In genomic region chr1:200883118-200883517, GRCh38 we compare ENCODE assay signal across 1 cellular context.
A peak's percentile ranks its signal among the peaks of the same experiment; 100 is the strongest.
TF ChIP-seq lines count a peak whose summit lies in the region.

No MANE protein-coding gene starts in this region.

TF ChIP-seq in GM12878, 131 proteins besides CTCF, POLR2A, EP300 and RAD21:
- TF ChIP-seq ZNF622 (IDR thresholded peaks at IDR 0.05) (no peak), MLLT1 (IDR thresholded peaks at IDR 0.05) (peak; percentile 80)
